ENCODE assay signal across 13 cellular contexts in the genomic region with DNA sequence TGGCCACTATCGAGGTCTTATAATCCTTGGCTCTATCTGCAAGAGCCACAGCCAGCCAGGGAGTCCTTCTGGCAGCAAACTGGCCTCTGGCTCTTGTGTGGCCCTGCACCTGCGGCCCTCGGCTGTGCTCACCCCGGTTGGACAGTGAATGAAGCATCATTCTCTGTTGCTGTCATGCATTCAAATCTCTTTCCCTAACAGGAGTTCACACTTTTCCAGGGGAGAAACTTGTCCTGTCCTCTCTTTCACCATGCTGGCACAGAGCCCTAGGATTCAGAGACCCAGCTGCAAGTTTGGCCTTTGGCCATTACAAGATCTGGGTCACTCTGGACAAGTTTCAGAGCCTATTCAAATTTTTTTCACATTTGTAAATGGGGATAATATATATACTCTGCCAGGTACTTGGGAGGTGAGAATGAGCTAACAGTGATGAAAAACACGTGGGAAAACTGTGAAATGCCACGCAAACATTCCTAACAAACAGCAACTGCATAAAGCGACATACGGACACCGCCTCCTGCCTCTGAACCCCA. TPM values are rescaled to one million over a fixed set of nuclear protein-coding genes. Genes with fewer than 3 reads are reported as not detected.
DNase-seq lines count a peak whose midpoint lies in the region; ATAC-seq and TF ChIP-seq lines count a peak whose summit lies in the region.
"Had no signal": no experiment of that assay in that cellular context is flagged by ENCODE, and none has a peak within 500 bp of the region (broad histone marks: within the 10 kb centered on the region; RNA-seq: fewer than 3 reads in every experiment).

No MANE protein-coding gene starts in this region.

- no peak for TF ChIP-seq EP300 in gastroesophageal sphincter (IDR thresholded peaks at IDR 0.05)

- H3K9me3 ChIP-seq in gastroesophageal sphincter = no peaks in the 10 kb centered on the region
- H3K9me3 ChIP-seq in BE2C = no peaks in the 10 kb centered on the region
- H3K9me3 ChIP-seq: neutrophil had no signal

- H3K36me3 ChIP-seq in gastroesophageal sphincter (peaks cover 0 to 46% of the 10 kb centered on the region in 2 donors), BE2C (peaks cover 7% of the 10 kb centered on the region; the same call in 1 of the 2 replicates)

- H3K4me1 Mint-ChIP-seq in progenitor cell of endocrine pancreas (ENCODE audit: low read depth) = peaks cover 35% of the 10 kb centered on the region

- DNase-seq in AG08395 (ENCODE audit: low spot score) (peak; percentile 76), amygdala (lab: John Stamatoyannopoulos, UW) (peak in 29 of 56 donors; percentile 20 to 75 (median 49)), progenitor cell of endocrine pancreas (ENCODE audit: low spot score, unreplicated experiment) (no peak), BE2C (no peak), GDM1 (lab: John Stamatoyannopoulos, UW) (no peak), NCI-H510A treated with DMSO at 0.1 percent for 48 hours (lab: John Stamatoyannopoulos, UW) (no peak)
- DNase-seq: activated naive CD4-positive, alpha-beta T cell treated with anti-CD3 and anti-CD28 coated beads, Interleukin-2, amount 50 U/mL, for 16 hours; NCI-H1436 had no signal

- H3K4me3 ChIP-seq in gastroesophageal sphincter = no peak overlapping the region
- H3K4me3 ChIP-seq in BE2C (ENCODE audit: low read depth, low read length) = no peak overlapping the region

- H3K27ac ChIP-seq in gastroesophageal sphincter = peak overlapping the region in 3 of 4 donors; percentile 56 to 73 (median 69)
- H3K27ac ChIP-seq: neutrophil had no signal

- H3K9me3 Mint-ChIP-seq in progenitor cell of endocrine pancreas (ENCODE audit: low read depth) = no peaks in the 10 kb centered on the region

- 26 to 57% methylated on average over 6 to 9 of the region's 9 CpGs for WGBS in gastroesophageal sphincter (ENCODE audit: low coverage in 1 of 2), 2 donors

- H3K27ac Mint-ChIP-seq in progenitor cell of endocrine pancreas = peak overlapping the region; percentile 84
- H3K27ac Mint-ChIP-seq: CD14-positive monocyte had no signal

- TF ChIP-seq POLR2A in gastroesophageal sphincter (IDR thresholded peaks at IDR 0.05) = no peak

- H3K4me1 ChIP-seq in gastroesophageal sphincter (peaks cover 0 to 67% (median 25%) of the 10 kb centered on the region in 3 donors), BE2C (peaks cover 13% of the 10 kb centered on the region)

- H3K36me3 Mint-ChIP-seq in progenitor cell of endocrine pancreas (ENCODE audit: insufficient read depth) = peaks cover 15% of the 10 kb centered on the region

- ATAC-seq in gastroesophageal sphincter = peak; percentile 2
- ATAC-seq in GM18861 (IDR thresholded peaks at IDR 0.05; ENCODE audit: unreplicated experiment) = no peak
- ATAC-seq: Panc1 had no signal

- TF ChIP-seq CTCF in gastroesophageal sphincter (IDR thresholded peaks at IDR 0.05) (no peak), progenitor cell of endocrine pancreas (IDR thresholded peaks at IDR 0.05; ENCODE audit: unreplicated experiment) (no peak), BE2C (IDR thresholded peaks at IDR 0.05; ENCODE audit: low read depth, low read length) (no peak)

- H3K27me3 Mint-ChIP-seq in progenitor cell of endocrine pancreas = no peaks in the 10 kb centered on the region

- H3K4me3 Mint-ChIP-seq in progenitor cell of endocrine pancreas (ENCODE audit: low read depth) = no peak overlapping the region
- H3K4me3 Mint-ChIP-seq: CD14-positive monocyte had no signal

- no peaks in the 10 kb centered on the region for H3K27me3 ChIP-seq in gastroesophageal sphincter
- H3K27me3 ChIP-seq in BE2C = no peaks in the 10 kb centered on the region
- H3K27me3 ChIP-seq: neutrophil had no signal

RNA-seq across cellular contexts. Expression of a gene that starts 34.2 kb away (rescaled TPM):
- total RNA-seq in gastroesophageal sphincter (100 to 1,000 TPM in 1 of 4 donors, 10 to 100 TPM in 3; 52.0 to 108 (median 64.9) TPM), progenitor cell of endocrine pancreas (67.3 and 71.7 TPM in 2 replicates)
- polyA plus RNA-seq in BE2C (2012; ENCODE audit: insufficient read depth, insufficient read length, low read depth) = 51.4 TPM

RNA-seq across cellular contexts. Expression of a gene that starts 36.8 kb away (rescaled TPM):
- 10 to 100 TPM; 21.2 to 93.7 (median 51.2) TPM for total RNA-seq in gastroesophageal sphincter
- 8.4 and 10.2 TPM in 2 replicates for total RNA-seq in progenitor cell of endocrine pancreas
- polyA plus RNA-seq in BE2C (2012; ENCODE audit: insufficient read depth, insufficient read length, low read depth) = 13.4 TPM

RNA-seq across cellular contexts. Expression of a gene that starts 57.0 kb away (rescaled TPM):
- total RNA-seq in gastroesophageal sphincter (10 to 100 TPM in 3 of 4 donors, 1 to 10 TPM in 1; 4.4 to 30.5 (median 22.0) TPM), progenitor cell of endocrine pancreas (76.0 and 76.4 TPM in 2 replicates)
- 23.0 TPM for polyA plus RNA-seq in BE2C (2012; ENCODE audit: insufficient read depth, insufficient read length, low read depth)

Comparison
In these comparisons a context has a peak if more than half of its experiments do, and no peak if none do; other contexts are left out.
1. DNase-seq: peak in AG08395 (single experiment) and amygdala (29 of 56); none in progenitor cell of endocrine pancreas (single experiment), BE2C (single experiment), GDM1 (single experiment) and NCI-H510A treated with DMSO at 0.1 percent for 48 hours (single experiment).